In genomic region chr10:73246322-73246782, GRCh38 we compare ENCODE assay signal across 8 cellular contexts. TPM values are rescaled to one million over a fixed set of nuclear protein-coding genes. Genes with fewer than 3 reads are reported as not detected.
DNase-seq lines count a peak whose midpoint lies in the region; ATAC-seq and TF ChIP-seq lines count a peak whose summit lies in the region.

No MANE protein-coding gene starts in this region.

- peaks cover 73% of the 10 kb centered on the region for H3K4me1 Mint-ChIP-seq in activated CD4-positive, alpha-beta T cell treated with anti-CD3 and anti-CD28 coated beads, Interleukin-2, amount 10 ng/mL, durations not matched to agents 7 days and 5 days
- H3K4me1 Mint-ChIP-seq in activated naive CD8-positive, alpha-beta T cell treated with anti-CD3 and anti-CD28 coated beads, Interleukin-2, amount 50 U/mL, for 24 hours = peaks cover 59% of the 10 kb centered on the region

- H3K9me3 ChIP-seq in thoracic aorta = no peaks in the 10 kb centered on the region

- peak overlapping the region; percentile 100 for H3K4me3 Mint-ChIP-seq in activated CD4-positive, alpha-beta T cell treated with anti-CD3 and anti-CD28 coated beads, Interleukin-2, amount 10 ng/mL, durations not matched to agents 7 days and 5 days
- peak overlapping the region; percentile 99 for H3K4me3 Mint-ChIP-seq in activated naive CD8-positive, alpha-beta T cell treated with anti-CD3 and anti-CD28 coated beads, Interleukin-2, amount 50 U/mL, for 24 hours

- H3K36me3 ChIP-seq in kidney epithelial cell (ENCODE audit: control insufficient read depth, insufficient read depth, low read length) = no peaks in the 10 kb centered on the region
- H3K36me3 ChIP-seq in thoracic aorta = peaks cover 5% of the 10 kb centered on the region

- H3K27ac Mint-ChIP-seq in activated CD4-positive, alpha-beta T cell treated with anti-CD3 and anti-CD28 coated beads, Interleukin-2, amount 10 ng/mL, durations not matched to agents 7 days and 5 days = peak overlapping the region; percentile 98
- H3K27ac Mint-ChIP-seq in activated naive CD8-positive, alpha-beta T cell treated with anti-CD3 and anti-CD28 coated beads, Interleukin-2, amount 50 U/mL, for 24 hours = peak overlapping the region; percentile 95

- peak overlapping the region; percentile 37 to 73 for H3K27ac ChIP-seq in thoracic aorta

- H3K4me3 ChIP-seq in kidney epithelial cell (ENCODE audit: low read depth, low read length) (peak overlapping the region; percentile 94), thoracic aorta (peak overlapping the region; percentile 80)

- POLR2A ChIA-PET in activated CD4-positive, alpha-beta T cell treated with anti-CD3 and anti-CD28 coated beads, Interleukin-2, amount 10 ng/mL, durations not matched to agents 7 days and 5 days (lab: Charles Lee) = interaction anchor here (1.3 to 1.5 kb wide), 2 partner anchors 150 to 167 kb away, joined by 5 to 10 read pairs; partner anchors contain the start of genes ANXA7 and P4HA1

- CTCF ChIA-PET in activated CD4-positive, alpha-beta T cell treated with anti-CD3 and anti-CD28 coated beads, Interleukin-2, amount 10 ng/mL, durations not matched to agents 7 days and 5 days (lab: Charles Lee) = interaction anchor here (1.5 kb wide), 1 partner anchor 20 kb away, joined by 5 read pairs; no protein-coding TSS in a partner anchor

- H3K4me1 ChIP-seq in thoracic aorta (ENCODE audit: control insufficient read depth in 1 of 2, low read depth in 2 of 2) = peaks cover 11 to 29% of the 10 kb centered on the region in 2 donors

- H3K36me3 Mint-ChIP-seq in activated CD4-positive, alpha-beta T cell treated with anti-CD3 and anti-CD28 coated beads, Interleukin-2, amount 10 ng/mL, durations not matched to agents 7 days and 5 days (ENCODE audit: low read depth) = peaks cover 70% of the 10 kb centered on the region
- peaks cover 77% of the 10 kb centered on the region for H3K36me3 Mint-ChIP-seq in activated naive CD8-positive, alpha-beta T cell treated with anti-CD3 and anti-CD28 coated beads, Interleukin-2, amount 50 U/mL, for 24 hours (ENCODE audit: low read depth)

- DNase-seq in activated CD4-positive, alpha-beta T cell treated with anti-CD3 and anti-CD28 coated beads, Interleukin-2, amount 10 ng/mL, durations not matched to agents 7 days and 5 days = no peak
- DNase-seq in activated CD4-positive, alpha-beta T cell treated with anti-CD3 and anti-CD28 coated beads for 4 hours = no peak
- no peak for DNase-seq in activated naive CD8-positive, alpha-beta T cell treated with anti-CD3 and anti-CD28 coated beads, Interleukin-2, amount 50 U/mL, for 24 hours
- DNase-seq in kidney epithelial cell (ENCODE audit: low read depth) = no peak
- no peak for DNase-seq in thoracic aorta (ENCODE audit: low spot score)
- DNase-seq in NCI-H1417 treated with DMSO at 0.1 percent for 48 hours (lab: John Stamatoyannopoulos, UW) = no peak
- no peak for DNase-seq in NCI-H82 (lab: John Stamatoyannopoulos, UW)
- no peak for DNase-seq in effector CD4-positive, alpha-beta T cell

- H3K27me3 ChIP-seq in kidney epithelial cell (ENCODE audit: control insufficient read depth, insufficient read depth, low read length) = no peaks in the 10 kb centered on the region
- H3K27me3 ChIP-seq in thoracic aorta (replicated peaks; ENCODE audit: insufficient read depth) = no peaks in the 10 kb centered on the region

- TF ChIP-seq CTCF in kidney epithelial cell (IDR thresholded peaks at IDR 0.05; ENCODE audit: insufficient read depth, low read length, poor library complexity, severe bottlenecking) (no peak), thoracic aorta (IDR thresholded peaks at IDR 0.05) (no peak)

- ATAC-seq in activated naive CD8-positive, alpha-beta T cell treated with anti-CD3 and anti-CD28 coated beads, Interleukin-2, amount 50 U/mL, for 24 hours = no peak
- no peak for ATAC-seq in thoracic aorta (ENCODE audit: insufficient number of reproducible peaks, low FRiP score, low read depth)

- no peaks in the 10 kb centered on the region for H3K9me3 Mint-ChIP-seq in activated CD4-positive, alpha-beta T cell treated with anti-CD3 and anti-CD28 coated beads, Interleukin-2, amount 10 ng/mL, durations not matched to agents 7 days and 5 days
- no peaks in the 10 kb centered on the region for H3K9me3 Mint-ChIP-seq in activated naive CD8-positive, alpha-beta T cell treated with anti-CD3 and anti-CD28 coated beads, Interleukin-2, amount 50 U/mL, for 24 hours

- H3K27me3 Mint-ChIP-seq in activated CD4-positive, alpha-beta T cell treated with anti-CD3 and anti-CD28 coated beads, Interleukin-2, amount 10 ng/mL, durations not matched to agents 7 days and 5 days = no peaks in the 10 kb centered on the region
- no peaks in the 10 kb centered on the region for H3K27me3 Mint-ChIP-seq in activated naive CD8-positive, alpha-beta T cell treated with anti-CD3 and anti-CD28 coated beads, Interleukin-2, amount 50 U/mL, for 24 hours

RNA-seq across cellular contexts. Expression of gene DNAJC9, which starts 0.7 kb away (rescaled TPM):
- total RNA-seq in activated CD4-positive, alpha-beta T cell treated with anti-CD3 and anti-CD28 coated beads, Interleukin-2, amount 10 ng/mL, durations not matched to agents 7 days and 5 days = 10 to 100 TPM; 54.8 to 63.6 TPM
- 40.0 and 42.2 TPM in 2 replicates for total RNA-seq in kidney epithelial cell
- 10 to 100 TPM; 13.9 to 17.8 TPM for total RNA-seq in thoracic aorta

RNA-seq across cellular contexts. Expression of gene MRPS16, which starts 6.1 kb away (rescaled TPM):
- total RNA-seq in activated CD4-positive, alpha-beta T cell treated with anti-CD3 and anti-CD28 coated beads, Interleukin-2, amount 10 ng/mL, durations not matched to agents 7 days and 5 days = 10 to 100 TPM; 91.3 to 95.4 TPM
- total RNA-seq in kidney epithelial cell (70.5 and 71.9 TPM in 2 replicates), thoracic aorta (10 to 100 TPM; 29.3 to 41.2 TPM)
